ENCODE assay signal across 26 cellular contexts in the genomic region with DNA sequence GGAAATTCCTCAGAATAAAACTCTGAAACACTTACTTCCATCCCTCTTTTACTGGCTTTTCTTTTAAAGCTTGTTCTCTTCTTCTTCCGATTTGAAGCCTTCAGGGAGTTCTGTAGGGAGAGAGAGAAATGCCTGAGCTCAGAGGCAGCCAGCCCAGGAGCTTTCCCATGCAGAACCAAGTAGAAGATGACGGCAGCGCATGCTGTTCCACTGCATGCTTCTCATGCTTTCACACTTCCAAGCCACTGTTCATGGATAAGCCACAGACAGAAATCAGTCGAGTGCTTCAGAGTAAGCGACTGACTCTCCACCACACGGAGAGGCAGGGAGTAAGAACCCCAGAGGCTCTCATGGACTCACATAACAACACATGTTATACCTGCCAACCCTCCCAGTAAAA.
DNase-seq lines count a peak whose midpoint lies in the region; ATAC-seq, FAIRE-seq and TF ChIP-seq lines count a peak whose summit lies in the region.
"Had no signal": no experiment of that assay in that cellular context is flagged by ENCODE, and none has a peak within 500 bp of the region (broad histone marks: within the 10 kb centered on the region; RNA-seq: fewer than 3 reads in every experiment).

No MANE protein-coding gene starts in this region.

- no peak overlapping the region for H3K4ac ChIP-seq in neuronal stem cell (ENCODE audit: low read length)

- WGBS in K562 (ENCODE audit: insufficient coverage, low coverage, missing lambda C conversion rate) = 1% methylated on average over 6 of the region's 6 CpGs
- no CpG with 5 or more reads among the region's 6 CpGs for WGBS in neuronal stem cell (ENCODE audit: extremely low coverage in 2 of 2, insufficient read length in 2 of 2, insufficient replicate concordance in 1 of 2), 2 donors
- WGBS in adrenal gland, 4 donors = 86 to 92% (median 88%) methylated on average over 6 of the region's 6 CpGs

- H2AK5ac ChIP-seq in neuronal stem cell (ENCODE audit: low read depth, low read length) = no peak overlapping the region

- in situ Hi-C loops in K562 (cut with MboI) = no loop called here

- no peak for TF ChIP-seq EP300 in K562 (IDR thresholded peaks at IDR 0.05; ENCODE audit: low read length)

- FAIRE-seq in K562 (lab: Jason Lieb, UNC) = no peak
- FAIRE-seq: colon, GM12878 had no signal

- H3K36me3 ChIP-seq in K562 (ENCODE audit: control insufficient read depth, insufficient read depth, low read length) (no peaks in the 10 kb centered on the region), neuronal stem cell (replicated peaks in 1 of 2; ENCODE audit: control insufficient read depth in 2 of 2, insufficient read depth in 2 of 2, low read length in 2 of 2) (no peaks in the 10 kb centered on the region), adrenal gland (replicated peaks in 1 of 2) (no peaks in the 10 kb centered on the region)
- H3K36me3 ChIP-seq: breast epithelium, heart left ventricle, Peyer's patch, transverse colon had no signal

- H2AFZ ChIP-seq in K562 (ENCODE audit: low read depth, low read length) (no peak overlapping the region), neuronal stem cell (ENCODE audit: low read length) (no peak overlapping the region)

- H3K4me1 ChIP-seq in K562 (replicated peaks in 1 of 2; ENCODE audit: control insufficient read depth in 2 of 2, insufficient read depth in 2 of 2, low read length in 2 of 2) (no peaks in the 10 kb centered on the region), neuronal stem cell (ENCODE audit: control insufficient read depth in 2 of 2, insufficient read depth in 1 of 2, low read depth in 1 of 2, low read length in 2 of 2) (peaks cover 7 to 11% of the 10 kb centered on the region in 2 donors), adrenal gland (replicated peaks in 1 of 2) (no peaks in the 10 kb centered on the region)
- H3K4me1 ChIP-seq: breast epithelium, Peyer's patch, transverse colon had no signal

- H3K9me3 ChIP-seq in K562 (replicated peaks; ENCODE audit: control insufficient read depth, insufficient read depth, low read depth, low read length) (no peaks in the 10 kb centered on the region), neuronal stem cell (replicated peaks in 1 of 2; ENCODE audit: control insufficient read depth in 2 of 2, insufficient read depth in 1 of 2, low read depth in 1 of 2, low read length in 2 of 2) (no peaks in the 10 kb centered on the region), adrenal gland (replicated peaks in 1 of 3) (no peaks in the 10 kb centered on the region)
- H3K9me3 ChIP-seq: breast epithelium, heart left ventricle, Peyer's patch, transverse colon had no signal

- TF ChIP-seq CTCF in K562 (IDR thresholded peaks at IDR 0.05 in 2 of 3, conservative IDR thresholded peaks at IDR 0.05 in 1 of 3; ENCODE audit: insufficient read depth in 2 of 3, low read depth in 1 of 3, low read length in 3 of 3) (no peak), fibroblast of villous mesenchyme (IDR thresholded peaks at IDR 0.05; ENCODE audit: insufficient read depth, low read depth, low read length) (no peak), adrenal gland (IDR thresholded peaks at IDR 0.05) (no peak)

- no peak overlapping the region for H2BK120ac ChIP-seq in neuronal stem cell (ENCODE audit: low read depth, low read length)

- H3K79me1 ChIP-seq in neuronal stem cell (ENCODE audit: low read depth, low read length) = no peaks in the 10 kb centered on the region

- intact Hi-C loops in K562 (cut with micrococcal nuclease) = no loop called here
- intact Hi-C loops in adrenal gland (cut with DNase I) = no loop called here

- H3K4me3 ChIP-seq in K562 (no peak overlapping the region), fibroblast of villous mesenchyme (ENCODE audit: low read depth, low read length) (no peak overlapping the region), neuronal stem cell (ENCODE audit: low read length in 2 of 2) (no peak overlapping the region), adrenal gland (no peak overlapping the region)
- H3K4me3 ChIP-seq: breast epithelium, GM12878, heart left ventricle, Peyer's patch, transverse colon had no signal

- peak overlapping the region; percentile 7 for H2BK15ac ChIP-seq in neuronal stem cell (ENCODE audit: low read length)

- H4K8ac ChIP-seq in neuronal stem cell (ENCODE audit: low read depth, low read length) = no peak overlapping the region

- no peak overlapping the region for H3K18ac ChIP-seq in neuronal stem cell (ENCODE audit: low read length)

- POLR2A ChIA-PET in K562 (lab: Yijun Ruan, JAX) = no interaction called here

- peak; percentile 39 for DNase-seq in EH (ENCODE audit: low read depth)
- no peak for DNase-seq in K562 (ENCODE audit: extremely low read depth in 1 of 4, low spot score in 3 of 4)
- peak; percentile 14 for DNase-seq in fibroblast of villous mesenchyme (ENCODE audit: low read depth)
- DNase-seq in neuronal stem cell (ENCODE audit: low spot score) = no peak
- DNase-seq in NCI-H187 treated with DMSO at 0.1 percent for 48 hours (lab: John Stamatoyannopoulos, UW) = no peak
- DNase-seq in adrenal gland = no peak
- DNase-seq in activated T-cell treated with anti-CD3 and anti-CD28 coated beads, Interleukin-2, amount 50 U/mL, for 48 hours = no peak
- DNase-seq in ureter (ENCODE audit: low spot score) = no peak
- DNase-seq: activated CD4-positive, alpha-beta T cell treated with anti-CD3 and anti-CD28 coated beads for 36 hours; activated CD8-positive, alpha-beta memory T cell treated with anti-CD3 and anti-CD28 coated beads, Interleukin-2, amount 50 U/mL, for 48 hours; activated CD8-positive, alpha-beta T cell treated with anti-CD3 and anti-CD28 coated beads for 36 hours; activated naive CD4-positive, alpha-beta T cell treated with anti-CD3 and anti-CD28 coated beads, Interleukin-2, amount 10 ng/mL, durations not matched to agents 7 days and 5 days; amniotic stem cell; C1 segment of cervical spinal cord; DMS153; heart left ventricle; NCI-H748 treated with DMSO at 0.1 percent for 48 hours; Peyer's patch; SIG-M5; stimulated activated CD4-positive, alpha-beta T cell treated with anti-CD3 and anti-CD28 coated beads, Interleukin-4, amount 100 ng/mL, for 24 hours; transverse colon had no signal

- H2BK5ac ChIP-seq in neuronal stem cell (ENCODE audit: low read length) = no peak overlapping the region

- H3K27ac ChIP-seq in K562 (ENCODE audit: extremely low read depth, low read depth, low read length) (no peak overlapping the region), neuronal stem cell (replicated peaks; ENCODE audit: low read length) (no peak overlapping the region), adrenal gland (no peak overlapping the region)
- H3K27ac ChIP-seq: breast epithelium, heart left ventricle, Peyer's patch, transverse colon had no signal

- CTCF ChIA-PET in K562 (lab: Yijun Ruan, JAX; ENCODE audit: low intra/inter-chr PET ratio) = interaction anchor here (0.6 kb wide), 1 partner anchor 1296 kb away, joined by 3 read pairs; no protein-coding TSS in a partner anchor

- no peak overlapping the region for H3K4me2 ChIP-seq in K562 (ENCODE audit: insufficient read depth, low read length)
- no peak overlapping the region for H3K4me2 ChIP-seq in neuronal stem cell (ENCODE audit: insufficient read depth, low read length, poor library complexity, severe bottlenecking)

- H4K91ac ChIP-seq in neuronal stem cell (ENCODE audit: low read depth, low read length, poor library complexity) = no peak overlapping the region

- H3K79me2 ChIP-seq in K562 (ENCODE audit: control insufficient read depth, insufficient read depth, low read length) = no peaks in the 10 kb centered on the region

- H3K14ac ChIP-seq in neuronal stem cell (ENCODE audit: low read length) = no peak overlapping the region

- TF ChIP-seq POLR2A in K562 (conservative IDR thresholded peaks at IDR 0.05) (no peak), adrenal gland (IDR thresholded peaks at IDR 0.05) (no peak)

- H3K9me1 ChIP-seq in K562 (ENCODE audit: control insufficient read depth, insufficient read depth, low read length) = no peaks in the 10 kb centered on the region

- no peaks in the 10 kb centered on the region for H4K20me1 ChIP-seq in K562 (replicated peaks; ENCODE audit: control insufficient read depth, insufficient read depth, low read length)

- H3K27me3 ChIP-seq in K562 (ENCODE audit: control insufficient read depth in 2 of 2, insufficient read depth in 2 of 2, low read length in 2 of 2) = peaks cover 0 to 2% of the 10 kb centered on the region in 2 experiments; a peak in 2 of 5 replicates
- H3K27me3 ChIP-seq in neuronal stem cell (ENCODE audit: control insufficient read depth in 3 of 3, insufficient read depth in 3 of 3, low read depth in 1 of 3, low read length in 3 of 3) = no peaks in the 10 kb centered on the region
- H3K27me3 ChIP-seq in adrenal gland = no peaks in the 10 kb centered on the region
- H3K27me3 ChIP-seq: Peyer's patch, transverse colon had no signal

- BruUV-seq in K562 (replicated peaks; lab: Mats Ljungman, UMichigan) = no TSS peak

- TF ChIP-seq RAD21 in K562 (CRISPR knock-in tag; conservative IDR thresholded peaks at IDR 0.05 in 1 of 2, IDR thresholded peaks at IDR 0.05 in 1 of 2) = no peak

- ATAC-seq in K562 = peak; percentile 32; the same call in 2 of the 3 replicates
- ATAC-seq: activated CD4-positive, alpha-beta T cell treated with anti-CD3 and anti-CD28 coated beads for 36 hours; activated CD8-positive, alpha-beta T cell treated with anti-CD3 and anti-CD28 coated beads for 36 hours; activated T-helper 17 cell treated with anti-CD3 and anti-CD28 coated beads, Interleukin-2, amount 50 U/mL, for 72 hours; GM12878; HCT116 had no signal

- no peak overlapping the region for H2BK12ac ChIP-seq in neuronal stem cell (ENCODE audit: low read length)

- no peak overlapping the region for H3K23ac ChIP-seq in neuronal stem cell (ENCODE audit: low read depth, low read length, poor library complexity)

- H3K9ac ChIP-seq in K562 (ENCODE audit: insufficient read depth in 1 of 2, low read depth in 2 of 2, low read length in 2 of 2) = no peak overlapping the region
- no peak overlapping the region for H3K9ac ChIP-seq in neuronal stem cell (ENCODE audit: low read depth, low read length, poor library complexity)

TF ChIP-seq in K562, 482 proteins besides CTCF, POLR2A, EP300 and RAD21:
- no peak for TF ChIP-seq NFE2L1 (tag; IDR thresholded peaks at IDR 0.05; ENCODE audit: borderline replicate concordance, low read depth)
- TF ChIP-seq ARNT (IDR thresholded peaks at IDR 0.05) = no peak

Comparison
In these comparisons a context has a peak if more than half of its experiments do, and no peak if none do; other contexts are left out.
1. DNase-seq: peak in EH (single experiment) and fibroblast of villous mesenchyme (single experiment); none in K562 (0 of 4), neuronal stem cell (single experiment), NCI-H187 treated with DMSO at 0.1 percent for 48 hours (single experiment), adrenal gland (0 of 7), activated T-cell treated with anti-CD3 and anti-CD28 coated beads, Interleukin-2, amount 50 U/mL, for 48 hours (0 of 2) and ureter (single experiment).